ENCODE assay signal across 20 cellular contexts in genomic region chr3:192039593-192039992, GRCh38.
DNase-seq lines count a peak whose midpoint lies in the region; ATAC-seq, FAIRE-seq and TF ChIP-seq lines count a peak whose summit lies in the region.
"Had no signal": no experiment of that assay in that cellular context is flagged by ENCODE, and none has a peak within 500 bp of the region (broad histone marks: within the 10 kb centered on the region; RNA-seq: fewer than 3 reads in every experiment).

No MANE protein-coding gene starts in this region.

- H3K36me3 ChIP-seq in HepG2 (replicated peaks in 1 of 2; ENCODE audit: control insufficient read depth in 1 of 2, insufficient read depth in 2 of 2, low read length in 2 of 2) = no peaks in the 10 kb centered on the region
- H3K36me3 ChIP-seq: BE2C had no signal

- no peak for TF ChIP-seq RAD21 in HepG2 (CRISPR knock-in tag; IDR thresholded peaks at IDR 0.05)

- TF ChIP-seq EP300 in HepG2 (IDR thresholded peaks at IDR 0.05; ENCODE audit: low read depth in 2 of 2, low read length in 2 of 2) (no peak), HepG2 (CRISPR knock-in tag; IDR thresholded peaks at IDR 0.05; ENCODE audit: borderline replicate concordance) (no peak)

- no peak for TF ChIP-seq POLR2A in HepG2 (IDR thresholded peaks at IDR 0.05; ENCODE audit: insufficient read depth in 1 of 2, low read depth in 2 of 2, low read length in 2 of 2)

- POLR2A ChIA-PET in HepG2 (lab: Yijun Ruan, JAX) = no interaction called here

- no peaks in the 10 kb centered on the region for H3K79me2 ChIP-seq in HepG2 (ENCODE audit: insufficient read depth, low read length)

- H2AFZ ChIP-seq in HepG2 (ENCODE audit: low read length) = no peak overlapping the region
- H2AFZ ChIP-seq: GM23248 had no signal

- WGBS in HepG2 (ENCODE audit: low lambda C conversion rate) = 20% methylated on average over 5 of the region's 5 CpGs

- no peak overlapping the region for H3K4me2 ChIP-seq in HepG2 (ENCODE audit: low read depth, low read length)

- no peaks in the 10 kb centered on the region for H4K20me1 ChIP-seq in HepG2 (ENCODE audit: insufficient read depth, low read length)

- no peak overlapping the region for H3K27ac ChIP-seq in HepG2 (ENCODE audit: extremely low read length, insufficient read depth, low read length)
- H3K27ac ChIP-seq: GM23248, SK-N-MC had no signal

- ATAC-seq in HG02759 (IDR thresholded peaks at IDR 0.05; ENCODE audit: unreplicated experiment) (peak; percentile 30), HepG2 (no peak)
- ATAC-seq: HCT116 had no signal

- H3K4me1 ChIP-seq in HepG2 (ENCODE audit: insufficient read depth, low read length) = no peaks in the 10 kb centered on the region
- H3K4me1 ChIP-seq: BE2C, Caco-2 had no signal

- no peak overlapping the region for H3K4me3 ChIP-seq in HepG2 (replicated peaks in 1 of 3; ENCODE audit: insufficient read depth in 1 of 3, low read depth in 2 of 3, low read length in 3 of 3)
- H3K4me3 ChIP-seq: GM23248, SK-N-MC had no signal

- FAIRE-seq in HepG2 (lab: Jason Lieb, UNC) = no peak
- no peak for FAIRE-seq in urothelium cell line (lab: Jason Lieb, UNC)

- peak; percentile 52 for DNase-seq in DMS53 (lab: John Stamatoyannopoulos, UW)
- no peak for DNase-seq in DMS53 treated with DMSO at 0.1 percent for 48 hours (lab: John Stamatoyannopoulos, UW; ENCODE audit: unreplicated experiment)
- peak; percentile 75 for DNase-seq in NCI-H774 (lab: John Stamatoyannopoulos, UW)
- DNase-seq in HepG2 (ENCODE audit: low spot score) = no peak
- DNase-seq in urothelium cell line (ENCODE audit: low spot score) = no peak
- DNase-seq in GM13977 (ENCODE audit: low spot score) = no peak
- no peak for DNase-seq in COR-L47 (lab: John Stamatoyannopoulos, UW)
- DNase-seq: 8988T; BE2C; Caco-2; CD4-positive, CD25-positive, alpha-beta regulatory T cell; DMS79 treated with DMSO at 0.1 percent for 48 hours; GM23248; NCI-H1436; NCI-H345; OCI-M1; SHP77 had no signal

- BruUV-seq in HepG2 (replicated peaks; lab: Mats Ljungman, UMichigan) = no TSS peak

- CTCF ChIA-PET in HepG2 (lab: Yijun Ruan, JAX; ENCODE audit: low intra/inter-chr PET ratio, low total read pairs) = no interaction called here

- no peak overlapping the region for H3K9ac ChIP-seq in HepG2 (ENCODE audit: insufficient read depth, low read depth, low read length)
- H3K9ac ChIP-seq: GM23248 had no signal

- in situ Hi-C loops in HepG2 (cut with HindIII; ENCODE audit: extremely low pct_ligation_motif_present, low pct_unique_long_range_greater_than_20kb) (no loop called here), GM13977 (cut with MboI; ENCODE audit: low pct_unique_long_range_greater_than_20kb, low sequenced_read_pairs, unreplicated experiment) (no loop called here)

- TF ChIP-seq CTCF in HepG2 (CRISPR knock-in tag; IDR thresholded peaks at IDR 0.05) (no peak), GM13977 (IDR thresholded peaks at IDR 0.05; ENCODE audit: extremely low read depth, insufficient read depth, missing control alignments) (no peak)

- no peaks in the 10 kb centered on the region for H3K27me3 ChIP-seq in HepG2 (ENCODE audit: control insufficient read depth in 1 of 2, insufficient read depth in 2 of 2, low read length in 2 of 2)
- H3K27me3 ChIP-seq: BE2C had no signal

- H3K9me3 ChIP-seq in HepG2 (ENCODE audit: low read length) = peaks cover 8% of the 10 kb centered on the region; the same call in 1 of the 2 replicates
- H3K9me3 ChIP-seq: BE2C, Caco-2 had no signal

- intact Hi-C loops in HepG2 (cut with micrococcal nuclease; ENCODE audit: unreplicated experiment) = no loop called here

TF ChIP-seq in HepG2, 621 proteins besides CTCF, POLR2A, EP300 and RAD21 (continues in another document):
- peak; percentile 42 for TF ChIP-seq MAFF (IDR thresholded peaks at IDR 0.05; ENCODE audit: low read depth, low read length)
- TF ChIP-seq MAFK (conservative IDR thresholded peaks at IDR 0.05 in 1 of 2, IDR thresholded peaks at IDR 0.05 in 1 of 2; ENCODE audit: low read length in 2 of 2) = peak in 1 of 2 experiments; percentile 55; a peak in 2 of 4 replicates
- TF ChIP-seq, protein P1, sequence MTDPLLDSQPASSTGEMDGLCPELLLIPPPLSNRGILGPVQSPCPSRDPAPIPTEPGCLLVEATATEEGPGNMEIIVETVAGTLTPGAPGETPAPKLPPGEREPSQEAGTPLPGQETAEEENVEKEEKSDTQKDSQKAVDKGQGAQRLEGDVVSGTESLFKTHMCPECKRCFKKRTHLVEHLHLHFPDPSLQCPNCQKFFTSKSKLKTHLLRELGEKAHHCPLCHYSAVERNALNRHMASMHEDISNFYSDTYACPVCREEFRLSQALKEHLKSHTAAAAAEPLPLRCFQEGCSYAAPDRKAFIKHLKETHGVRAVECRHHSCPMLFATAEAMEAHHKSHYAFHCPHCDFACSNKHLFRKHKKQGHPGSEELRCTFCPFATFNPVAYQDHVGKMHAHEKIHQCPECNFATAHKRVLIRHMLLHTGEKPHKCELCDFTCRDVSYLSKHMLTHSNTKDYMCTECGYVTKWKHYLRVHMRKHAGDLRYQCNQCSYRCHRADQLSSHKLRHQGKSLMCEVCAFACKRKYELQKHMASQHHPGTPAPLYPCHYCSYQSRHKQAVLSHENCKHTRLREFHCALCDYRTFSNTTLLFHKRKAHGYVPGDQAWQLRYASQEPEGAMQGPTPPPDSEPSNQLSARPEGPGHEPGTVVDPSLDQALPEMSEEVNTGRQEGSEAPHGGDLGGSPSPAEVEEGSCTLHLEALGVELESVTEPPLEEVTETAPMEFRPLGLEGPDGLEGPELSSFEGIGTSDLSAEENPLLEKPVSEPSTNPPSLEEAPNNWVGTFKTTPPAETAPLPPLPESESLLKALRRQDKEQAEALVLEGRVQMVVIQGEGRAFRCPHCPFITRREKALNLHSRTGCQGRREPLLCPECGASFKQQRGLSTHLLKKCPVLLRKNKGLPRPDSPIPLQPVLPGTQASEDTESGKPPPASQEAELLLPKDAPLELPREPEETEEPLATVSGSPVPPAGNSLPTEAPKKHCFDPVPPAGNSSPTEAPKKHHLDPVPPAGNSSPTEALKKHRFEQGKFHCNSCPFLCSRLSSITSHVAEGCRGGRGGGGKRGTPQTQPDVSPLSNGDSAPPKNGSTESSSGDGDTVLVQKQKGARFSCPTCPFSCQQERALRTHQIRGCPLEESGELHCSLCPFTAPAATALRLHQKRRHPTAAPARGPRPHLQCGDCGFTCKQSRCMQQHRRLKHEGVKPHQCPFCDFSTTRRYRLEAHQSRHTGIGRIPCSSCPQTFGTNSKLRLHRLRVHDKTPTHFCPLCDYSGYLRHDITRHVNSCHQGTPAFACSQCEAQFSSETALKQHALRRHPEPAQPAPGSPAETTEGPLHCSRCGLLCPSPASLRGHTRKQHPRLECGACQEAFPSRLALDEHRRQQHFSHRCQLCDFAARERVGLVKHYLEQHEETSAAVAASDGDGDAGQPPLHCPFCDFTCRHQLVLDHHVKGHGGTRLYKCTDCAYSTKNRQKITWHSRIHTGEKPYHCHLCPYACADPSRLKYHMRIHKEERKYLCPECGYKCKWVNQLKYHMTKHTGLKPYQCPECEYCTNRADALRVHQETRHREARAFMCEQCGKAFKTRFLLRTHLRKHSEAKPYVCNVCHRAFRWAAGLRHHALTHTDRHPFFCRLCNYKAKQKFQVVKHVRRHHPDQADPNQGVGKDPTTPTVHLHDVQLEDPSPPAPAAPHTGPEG (CRISPR knock-in tag; IDR thresholded peaks at IDR 0.05) = no peak
- no peak for TF ChIP-seq ZNF615 (CRISPR knock-in tag; IDR thresholded peaks at IDR 0.05; ENCODE audit: borderline replicate concordance)
- no peak for TF ChIP-seq CCDC6 (CRISPR knock-in tag; IDR thresholded peaks at IDR 0.05)
- no peak for TF ChIP-seq PPARG (CRISPR knock-in tag; conservative IDR thresholded peaks at IDR 0.05)
- no peak for TF ChIP-seq ZNF138 (CRISPR knock-in tag; IDR thresholded peaks at IDR 0.05; ENCODE audit: low read depth)
- no peak for TF ChIP-seq KMT2B (CRISPR knock-in tag; IDR thresholded peaks at IDR 0.05)

Comparison
In these comparisons a context has a peak if more than half of its experiments do, and no peak if none do; other contexts are left out.
1. DNase-seq: peak in DMS53 (single experiment) and NCI-H774 (single experiment); none in DMS53 treated with DMSO at 0.1 percent for 48 hours (single experiment), HepG2 (single experiment), urothelium cell line (single experiment), GM13977 (single experiment) and COR-L47 (single experiment).